ENCODE assay signal across 10 cellular contexts in the genomic region with DNA sequence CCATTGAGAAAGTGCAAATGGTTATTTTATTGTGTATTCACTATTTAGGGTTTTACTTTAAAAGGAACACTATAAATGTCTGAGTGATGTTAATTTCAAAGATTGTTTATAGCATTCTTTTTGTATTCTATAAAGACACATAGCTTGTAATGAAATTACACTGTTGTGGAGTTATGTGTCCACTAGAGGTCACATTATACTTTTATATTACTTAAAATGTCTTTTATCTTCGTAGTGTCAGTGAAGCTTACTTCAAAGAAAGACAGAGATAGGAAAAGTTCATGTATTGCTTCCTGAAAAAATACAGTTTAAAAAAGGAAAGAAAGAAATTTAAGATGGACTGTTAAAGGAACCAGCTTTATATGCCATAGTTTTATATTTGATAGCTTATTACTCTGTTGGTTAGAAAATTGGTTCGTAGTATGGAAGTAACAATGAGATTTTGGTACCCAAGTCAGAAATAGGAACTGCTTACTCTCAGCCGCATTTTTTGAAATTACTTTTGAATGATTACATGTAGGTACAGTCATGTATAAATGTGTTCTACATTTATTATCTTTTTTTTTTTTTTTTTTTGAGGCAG. TPM values are rescaled to one million over a fixed set of nuclear protein-coding genes. Genes with fewer than 3 reads are reported as not detected.
A peak's percentile ranks its signal among the peaks of the same experiment; 100 is the strongest.
DNase-seq lines count a peak whose midpoint lies in the region; ATAC-seq and TF ChIP-seq lines count a peak whose summit lies in the region.
"Had no signal": no experiment of that assay in that cellular context is flagged by ENCODE, and none has a peak within 500 bp of the region (broad histone marks: within the 10 kb centered on the region; RNA-seq: fewer than 3 reads in every experiment).

No MANE protein-coding gene starts in this region.

- H3K4me1 ChIP-seq in mesenchymal stem cell (ENCODE audit: control insufficient read depth, insufficient read depth, low read depth, low read length): no peaks in the 10 kb centered on the region

- no peak overlapping the region for H2AFZ ChIP-seq in mesenchymal stem cell (ENCODE audit: low read depth, low read length)

- peak overlapping the region; percentile 50 for H3K9ac ChIP-seq in mesenchymal stem cell (ENCODE audit: low read length)
- H3K9ac ChIP-seq: BLaER1 had no signal

- DNase-seq in NCI-H1436 (lab: John Stamatoyannopoulos, UW): peak; percentile 3
- no peak for DNase-seq in NCI-H1436 treated with DMSO at 0.1 percent for 48 hours (lab: John Stamatoyannopoulos, UW)
- peak; percentile 56 for DNase-seq in NAMALWA (ENCODE audit: low spot score)
- DNase-seq in mesenchymal stem cell: peak; percentile 44
- no peak for DNase-seq in cortex of kidney (lab: John Stamatoyannopoulos, UW)

- no peak overlapping the region for H2AK5ac ChIP-seq in mesenchymal stem cell (ENCODE audit: low read length, severe bottlenecking)

- no peaks in the 10 kb centered on the region for H3K27me3 ChIP-seq in mesenchymal stem cell (ENCODE audit: control insufficient read depth in 1 of 2, insufficient read depth in 1 of 2, low read length in 2 of 2)
- H3K27me3 ChIP-seq: BLaER1 had no signal

- H3K4me1 Mint-ChIP-seq in brain: peaks cover 5% of the 10 kb centered on the region

- H3K9me3 Mint-ChIP-seq in brain: peaks cover 0 to under 1% (median 0%) of the 10 kb centered on the region in 5 experiments

- no peak overlapping the region for H3K27ac Mint-ChIP-seq in brain
- H3K27ac Mint-ChIP-seq: T-helper 1 cell treated with Interleukin-12 subunit alpha and Interleukin-12 subunit beta and Interleukin-4 antibody, amounts not matched to agents 30 μg/mL and 1 μg/mL, for 36 hours had no signal

- H4K91ac ChIP-seq in mesenchymal stem cell (ENCODE audit: low read length): no peak overlapping the region

- no peak overlapping the region for H3K4me3 Mint-ChIP-seq in brain
- H3K4me3 Mint-ChIP-seq: T-helper 1 cell treated with Interleukin-12 subunit alpha and Interleukin-12 subunit beta and Interleukin-4 antibody, amounts not matched to agents 30 μg/mL and 1 μg/mL, for 36 hours had no signal

- no peak overlapping the region for H3K4me3 ChIP-seq in mesenchymal stem cell (ENCODE audit: insufficient read depth in 1 of 2, low read depth in 1 of 2, low read length in 2 of 2)
- H3K4me3 ChIP-seq: BLaER1 had no signal

- no peak overlapping the region for H2BK5ac ChIP-seq in mesenchymal stem cell (ENCODE audit: low read depth, low read length, poor library complexity, severe bottlenecking)

- no peak overlapping the region for H2BK15ac ChIP-seq in mesenchymal stem cell (ENCODE audit: low read depth, poor library complexity, severe bottlenecking)

- ATAC-seq in GM19328 (IDR thresholded peaks at IDR 0.05; ENCODE audit: unreplicated experiment) (no peak), HG02970 (IDR thresholded peaks at IDR 0.05; ENCODE audit: low FRiP score, unreplicated experiment) (no peak)

- no peaks in the 10 kb centered on the region for H3K27me3 Mint-ChIP-seq in brain

- H2BK12ac ChIP-seq in mesenchymal stem cell (ENCODE audit: low read length in 2 of 2): no peak overlapping the region

- H3K18ac ChIP-seq in mesenchymal stem cell (ENCODE audit: low read depth in 1 of 2, low read length in 2 of 2): no peak overlapping the region

- peak; percentile 65 to 76 for TF ChIP-seq CTCF in brain (conservative IDR thresholded peaks at IDR 0.05)

- H3K4ac ChIP-seq in mesenchymal stem cell (ENCODE audit: low read depth in 1 of 2, low read length in 2 of 2): no peak overlapping the region

- no peak overlapping the region for H3K4me2 ChIP-seq in mesenchymal stem cell (ENCODE audit: low read length, poor library complexity, severe bottlenecking)
- H3K4me2 ChIP-seq: BLaER1 had no signal

- no CpG with 5 or more reads among the region's 3 CpGs for WGBS in mesenchymal stem cell

- no peak overlapping the region for H3K23ac ChIP-seq in mesenchymal stem cell (ENCODE audit: low read length in 2 of 2)

- H3K14ac ChIP-seq in mesenchymal stem cell (ENCODE audit: low read length in 2 of 2): no peak overlapping the region

- H3K9me3 ChIP-seq in mesenchymal stem cell (ENCODE audit: control insufficient read depth, low read length): no peaks in the 10 kb centered on the region
- H3K9me3 ChIP-seq: BLaER1 had no signal

- H3K36me3 Mint-ChIP-seq in brain: no peaks in the 10 kb centered on the region

- H4K8ac ChIP-seq in mesenchymal stem cell (ENCODE audit: low read length): no peak overlapping the region

- H2BK120ac ChIP-seq in mesenchymal stem cell (ENCODE audit: low read depth, low read length): no peak overlapping the region

- peaks cover 9% of the 10 kb centered on the region for H3K79me1 ChIP-seq in mesenchymal stem cell (replicated peaks; ENCODE audit: low read length, poor library complexity, severe bottlenecking)

- no peaks in the 10 kb centered on the region for H3K36me3 ChIP-seq in mesenchymal stem cell (ENCODE audit: control insufficient read depth in 1 of 2, insufficient read depth in 2 of 2, low read depth in 1 of 2, low read length in 2 of 2)
- H3K36me3 ChIP-seq: BLaER1 had no signal

- H3K27ac ChIP-seq in mesenchymal stem cell (ENCODE audit: low read length, poor library complexity, severe bottlenecking): no peak overlapping the region
- H3K27ac ChIP-seq: BLaER1 had no signal

RNA-seq across cellular contexts. Expression of a gene that starts 20.5 kb away (rescaled TPM):
- polyA plus RNA-seq in brain (ENCODE audit: insufficient read depth, low read depth, low replicate concordance): 0.24 TPM
- polyA plus RNA-seq in mesenchymal stem cell (2013, experiment 1 of 2): 1.3 TPM
- 1.4 TPM for polyA plus RNA-seq in mesenchymal stem cell (2013, experiment 2 of 2)

RNA-seq across cellular contexts. Expression of a gene that starts 20.8 kb away (rescaled TPM):
- polyA plus RNA-seq in brain (ENCODE audit: insufficient read depth, low read depth, low replicate concordance): 0.64 TPM
- polyA plus RNA-seq in mesenchymal stem cell (2013, experiment 1 of 2): 0.61 TPM
- 0.59 TPM for polyA plus RNA-seq in mesenchymal stem cell (2013, experiment 2 of 2)

Comparison
In these comparisons a context has a peak if more than half of its experiments do, and no peak if none do; other contexts are left out.
1. DNase-seq: peak in NCI-H1436 (single experiment), NAMALWA (single experiment) and mesenchymal stem cell (single experiment); none in NCI-H1436 treated with DMSO at 0.1 percent for 48 hours (single experiment) and cortex of kidney (single experiment).